9 cellular contexts compared by ENCODE assay signal in genomic region chr22:36901411-36902142, GRCh38. TPM values are rescaled to one million over a fixed set of nuclear protein-coding genes. Genes with fewer than 3 reads are reported as not detected.
DNase-seq lines count a peak whose midpoint lies in the region; ATAC-seq and TF ChIP-seq lines count a peak whose summit lies in the region.
"Had no signal": no experiment of that assay in that cellular context is flagged by ENCODE, and none has a peak within 500 bp of the region (broad histone marks: within the 10 kb centered on the region; RNA-seq: fewer than 3 reads in every experiment).

No MANE protein-coding gene starts in this region.

- H3F3A ChIP-seq in GM23338 (replicated peaks; ENCODE audit: low read depth): no peaks in the 10 kb centered on the region
- H3F3A ChIP-seq in MM.1S (ENCODE audit: insufficient read depth, low read length): peaks cover 14% of the 10 kb centered on the region

- H3K18ac ChIP-seq in mesendoderm (ENCODE audit: low read length): no peak overlapping the region

- H2BK120ac ChIP-seq in mesendoderm (ENCODE audit: low read depth, low read length): no peak overlapping the region

- H3K9me3 ChIP-seq in MM.1S (replicated peaks; ENCODE audit: insufficient read depth, low read length): no peaks in the 10 kb centered on the region

- H3K27ac ChIP-seq in GM23338 (ENCODE audit: low read depth): no peak overlapping the region
- peak overlapping the region; percentile 68 for H3K27ac ChIP-seq in MM.1S (ENCODE audit: low read length)
- H3K27ac ChIP-seq in mesendoderm (ENCODE audit: low read depth, low read length): no peak overlapping the region

- H2BK15ac ChIP-seq in mesendoderm (replicated peaks; ENCODE audit: low read depth): no peak overlapping the region

- no peak overlapping the region for H2AK5ac ChIP-seq in mesendoderm (ENCODE audit: low read length)

- H2AFZ ChIP-seq in GM23338: no peak overlapping the region
- H2AFZ ChIP-seq in MM.1S (ENCODE audit: low read length): peak overlapping the region; percentile 72

- H2BK5ac ChIP-seq in mesendoderm (ENCODE audit: low read length): no peak overlapping the region

- H3K9ac ChIP-seq in MM.1S (ENCODE audit: low read length): peak overlapping the region; percentile 9; the same call in 1 of the 2 replicates
- no peak overlapping the region for H3K9ac ChIP-seq in mesendoderm (ENCODE audit: low read length)

- no peak overlapping the region; the same call in 2 of the 3 replicates for H3K4me3 Mint-ChIP-seq in GM23338

- H3K4ac ChIP-seq in mesendoderm (ENCODE audit: low read depth, low read length): no peak overlapping the region

- H3K4me3 ChIP-seq in GM23338 (no peak overlapping the region), MM.1S (ENCODE audit: low read length) (peak overlapping the region; percentile 15; the same call in 1 of the 2 replicates), mesendoderm (ENCODE audit: low read length) (no peak overlapping the region)

- peaks cover 14% of the 10 kb centered on the region; the same call in 2 of the 3 replicates for H3K9me3 Mint-ChIP-seq in GM23338

- H3K4me1 ChIP-seq in GM23338 (ENCODE audit: insufficient read depth) (peaks cover 11% of the 10 kb centered on the region; the same call in 1 of the 2 replicates), MM.1S (ENCODE audit: low read length) (peaks cover 18% of the 10 kb centered on the region), mesendoderm (ENCODE audit: control insufficient read depth, low read depth, low read length) (peaks cover 5% of the 10 kb centered on the region)

- H4K8ac ChIP-seq in mesendoderm (ENCODE audit: low read depth, low read length): no peak overlapping the region

- H4K5ac ChIP-seq in mesendoderm (ENCODE audit: low read length): no peak overlapping the region

- in situ Hi-C loops in G401 (cut with HindIII; ENCODE audit: low sequenced_read_pairs): no loop called here

- peak; percentile 70 for ATAC-seq in GM18907 (IDR thresholded peaks at IDR 0.05; ENCODE audit: unreplicated experiment)
- ATAC-seq in GM23338: peak; percentile 6; the same call in 2 of the 3 replicates
- ATAC-seq: PC-3 had no signal

- peak overlapping the region; percentile 9 for H3K4me2 ChIP-seq in GM23338
- peak overlapping the region; percentile 42 for H3K4me2 ChIP-seq in MM.1S (ENCODE audit: low read depth, low read length)
- no peak overlapping the region for H3K4me2 ChIP-seq in mesendoderm (ENCODE audit: low read length)

- WGBS in mesendoderm (ENCODE audit: extremely low coverage, insufficient coverage, low lambda C conversion rate): no CpG with 5 or more reads among the region's 13 CpGs

- H3K4me1 Mint-ChIP-seq in GM23338: peaks cover 25% of the 10 kb centered on the region

- no peak for DNase-seq in GM23338 (ENCODE audit: low spot score)
- DNase-seq in MM.1S: peak; percentile 78
- DNase-seq in mesendoderm: peak; percentile 32
- no peak for DNase-seq in DMS53 (lab: John Stamatoyannopoulos, UW)
- no peak for DNase-seq in G401 (ENCODE audit: low spot score)
- no peak for DNase-seq in stimulated activated CD4-positive, alpha-beta T cell treated with anti-CD3 and anti-CD28 coated beads, Interleukin-4, amount 100 ng/mL, for 24 hours
- no peak for DNase-seq in midbrain (lab: John Stamatoyannopoulos, UW)
- DNase-seq: PC-3 had no signal

- no peaks in the 10 kb centered on the region for H3K79me2 ChIP-seq in GM23338 (replicated peaks; ENCODE audit: insufficient read depth)
- H3K79me2 ChIP-seq in MM.1S (ENCODE audit: low read length): no peaks in the 10 kb centered on the region
- H3K79me2 ChIP-seq in mesendoderm (ENCODE audit: control insufficient read depth, insufficient read depth, low read length): no peaks in the 10 kb centered on the region

- H3K27me3 ChIP-seq in GM23338 (ENCODE audit: insufficient read depth) (no peaks in the 10 kb centered on the region), MM.1S (replicated peaks; ENCODE audit: insufficient read depth, low read length) (no peaks in the 10 kb centered on the region), mesendoderm (ENCODE audit: insufficient read depth, low read length, poor library complexity) (no peaks in the 10 kb centered on the region)

- H3K23ac ChIP-seq in mesendoderm (ENCODE audit: low read length): no peak overlapping the region

- peaks cover 33% of the 10 kb centered on the region for H3K9me2 ChIP-seq in GM23338 (ENCODE audit: insufficient read depth)
- no peaks in the 10 kb centered on the region for H3K9me2 ChIP-seq in MM.1S (replicated peaks; ENCODE audit: insufficient read depth, low read length)

- H4K20me1 ChIP-seq in GM23338 (replicated peaks; ENCODE audit: insufficient read depth) (no peaks in the 10 kb centered on the region), MM.1S (ENCODE audit: insufficient read depth, low read length) (no peaks in the 10 kb centered on the region)

- H3K36me3 Mint-ChIP-seq in GM23338 (ENCODE audit: low read depth): peaks cover 17% of the 10 kb centered on the region

- peak overlapping the region; percentile 26; the same call in 1 of the 2 replicates for H3K27ac Mint-ChIP-seq in GM23338

- no peak overlapping the region for H3K56ac ChIP-seq in mesendoderm (ENCODE audit: low read length)

- TF ChIP-seq CTCF in GM23338 (conservative IDR thresholded peaks at IDR 0.05; ENCODE audit: low read depth in 2 of 2) (no peak), MM.1S (IDR thresholded peaks at IDR 0.05; ENCODE audit: low read length) (no peak)

- H3K79me1 ChIP-seq in mesendoderm (ENCODE audit: low read length): no peaks in the 10 kb centered on the region

- no peaks in the 10 kb centered on the region for H3K36me3 ChIP-seq in GM23338 (ENCODE audit: insufficient read depth)
- H3K36me3 ChIP-seq in MM.1S (replicated peaks; ENCODE audit: insufficient read depth, low read length): no peaks in the 10 kb centered on the region
- no peaks in the 10 kb centered on the region for H3K36me3 ChIP-seq in mesendoderm (ENCODE audit: control insufficient read depth, insufficient read depth, low read length)

- peaks cover 20% of the 10 kb centered on the region for H3K27me3 Mint-ChIP-seq in GM23338 (ENCODE audit: insufficient read depth, low read depth, poor library complexity)

TF ChIP-seq in GM23338, 12 proteins besides CTCF, POLR2A, EP300 and RAD21 (continues in another document):
- no peak for TF ChIP-seq ZNF114 (CRISPR knock-in tag; IDR thresholded peaks at IDR 0.05)
- TF ChIP-seq STAT1 (IDR thresholded peaks at IDR 0.05; ENCODE audit: unreplicated experiment): no peak
- no peak for TF ChIP-seq ZNF331 (CRISPR knock-in tag; IDR thresholded peaks at IDR 0.05; ENCODE audit: low read depth)

RNA-seq across cellular contexts. Expression of gene CSF2RB, which starts 11.9 kb away (rescaled TPM):
- total RNA-seq in GM23338 (2014; rRNA removed; shearing (Covaris generic)): not detected in 2 replicates
- not detected in 2 replicates for polyA plus RNA-seq in GM23338 (2016; fragmentation: Nextera tagmentation; extraction: Ambion mirVana)
- polyA plus RNA-seq in mesendoderm (2013, experiment 1 of 2): 0.01 TPM
- polyA plus RNA-seq in mesendoderm (2013, experiment 2 of 2): 0.03 TPM
- not detected in 2 replicates for total RNA-seq in G401 (2014; rRNA removed; shearing (Covaris generic))
- total RNA-seq: PC-3 had no signal

RNA-seq across cellular contexts. Expression of gene NCF4, which starts 40.8 kb away (rescaled TPM):
- not detected in 2 replicates for total RNA-seq in GM23338 (2014; rRNA removed; shearing (Covaris generic))
- polyA plus RNA-seq in GM23338 (2016; fragmentation: Nextera tagmentation; extraction: Ambion mirVana): not detected in 2 replicates
- not detected for polyA plus RNA-seq in mesendoderm (2013, experiment 1 of 2)
- not detected for polyA plus RNA-seq in mesendoderm (2013, experiment 2 of 2)
- total RNA-seq in G401 (2014; rRNA removed; shearing (Covaris generic)): not detected in 2 replicates

Comparison
In these comparisons a context has a peak if more than half of its experiments do, and no peak if none do; other contexts are left out.
1. DNase-seq: peak in MM.1S (single experiment) and mesendoderm (single experiment); none in GM23338 (single experiment), DMS53 (single experiment), G401 (single experiment), stimulated activated CD4-positive, alpha-beta T cell treated with anti-CD3 and anti-CD28 coated beads, Interleukin-4, amount 100 ng/mL, for 24 hours (single experiment) and midbrain (single experiment).